In genomic region chr17:45230787-45231480, GRCh38 we compare ENCODE assay signal across 9 cellular contexts. TPM values are rescaled to one million over a fixed set of nuclear protein-coding genes. Genes with fewer than 3 reads are reported as not detected.
A peak's percentile ranks its signal among the peaks of the same experiment; 100 is the strongest.
DNase-seq lines count a peak whose midpoint lies in the region; ATAC-seq, FAIRE-seq and TF ChIP-seq lines count a peak whose summit lies in the region.
"Had no signal": no experiment of that assay in that cellular context is flagged by ENCODE, and none has a peak within 500 bp of the region (broad histone marks: within the 10 kb centered on the region; RNA-seq: fewer than 3 reads in every experiment).

No MANE protein-coding gene starts in this region.

- intact Hi-C loops in left ventricle myocardium inferior (cut with micrococcal nuclease): no loop called here

- no peaks in the 10 kb centered on the region for H3K27me3 Mint-ChIP-seq in activated CD4-positive, alpha-beta memory T cell treated with anti-CD3 and anti-CD28 coated beads, Interleukin-2, amount 10 ng/mL, durations not matched to agents 7 days and 5 days

- no peaks in the 10 kb centered on the region for H3K9me3 Mint-ChIP-seq in activated CD4-positive, alpha-beta memory T cell treated with anti-CD3 and anti-CD28 coated beads, Interleukin-2, amount 10 ng/mL, durations not matched to agents 7 days and 5 days

- H3K27ac Mint-ChIP-seq in activated CD4-positive, alpha-beta memory T cell treated with anti-CD3 and anti-CD28 coated beads, Interleukin-2, amount 10 ng/mL, durations not matched to agents 7 days and 5 days: peak overlapping the region; percentile 99

- H3K36me3 Mint-ChIP-seq in activated CD4-positive, alpha-beta memory T cell treated with anti-CD3 and anti-CD28 coated beads, Interleukin-2, amount 10 ng/mL, durations not matched to agents 7 days and 5 days (ENCODE audit: low read depth): peaks cover 77% of the 10 kb centered on the region

- no peak overlapping the region for H3K4me3 Mint-ChIP-seq in activated CD4-positive, alpha-beta memory T cell treated with anti-CD3 and anti-CD28 coated beads, Interleukin-2, amount 10 ng/mL, durations not matched to agents 7 days and 5 days

- ATAC-seq in HG02884 (IDR thresholded peaks at IDR 0.05; ENCODE audit: unreplicated experiment): no peak

- FAIRE-seq in RCC 7860 (lab: Jason Lieb, UNC): no peak

- H3K36me3 ChIP-seq in HEK293 (ENCODE audit: control insufficient read depth in 2 of 2, insufficient read depth in 1 of 2, low read length in 2 of 2) (no peaks in the 10 kb centered on the region), left ventricle myocardium inferior (no peaks in the 10 kb centered on the region)

- TF ChIP-seq CTCF in AG10803 (conservative IDR thresholded peaks at IDR 0.05; ENCODE audit: low read length) (no peak), HEK293 (tag by site-specific recombination; IDR thresholded peaks at IDR 0.05) (no peak), left ventricle myocardium inferior (IDR thresholded peaks at IDR 0.05; ENCODE audit: borderline replicate concordance) (no peak)

- peak; percentile 36 for DNase-seq in AG10803 (ENCODE audit: low read depth)
- no peak for DNase-seq in activated CD4-positive, alpha-beta memory T cell treated with anti-CD3 and anti-CD28 coated beads, Interleukin-2, amount 10 ng/mL, durations not matched to agents 7 days and 5 days
- DNase-seq in left ventricle myocardium inferior: peak; percentile 77
- no peak for DNase-seq in midbrain (lab: John Stamatoyannopoulos, UW)
- DNase-seq in RCC 7860 (ENCODE audit: low spot score): no peak
- no peak for DNase-seq in central memory CD4-positive, alpha-beta T cell
- DNase-seq: NCI-H226 had no signal

- H3K27ac ChIP-seq in HEK293 (ENCODE audit: extremely low read depth, low read depth, low read length): no peak overlapping the region
- H3K27ac ChIP-seq in left ventricle myocardium inferior (replicated peaks): peak overlapping the region; percentile 84

- H3K27me3 ChIP-seq in left ventricle myocardium inferior (ENCODE audit: low read depth): no peaks in the 10 kb centered on the region

- H3K4me1 ChIP-seq in HEK293 (ENCODE audit: control insufficient read depth, insufficient read depth, low read length) (no peaks in the 10 kb centered on the region; the same call in 1 of the 2 replicates), left ventricle myocardium inferior (peaks cover 60% of the 10 kb centered on the region)

- peaks cover 94% of the 10 kb centered on the region for H3K4me1 Mint-ChIP-seq in activated CD4-positive, alpha-beta memory T cell treated with anti-CD3 and anti-CD28 coated beads, Interleukin-2, amount 10 ng/mL, durations not matched to agents 7 days and 5 days

- CTCF ChIA-PET in HEK293 (lab: Yijun Ruan, JAX): interaction anchor here (0.6 to 11.7 kb wide), 15 partner anchors 11 to 195 kb away, joined by 3 to 192 read pairs (median 5); partner anchors contain the start of genes ACBD4, FMNL1 and HEXIM1
- CTCF ChIA-PET in activated CD4-positive, alpha-beta memory T cell treated with anti-CD3 and anti-CD28 coated beads, Interleukin-2, amount 10 ng/mL, durations not matched to agents 7 days and 5 days (lab: Charles Lee): interaction anchor here (0.7 to 11.8 kb wide), 7 partner anchors 10 to 155 kb away, joined by 3 to 197 read pairs (median 3); partner anchors contain the start of genes ACBD4 and FMNL1

- H3K9me3 ChIP-seq in HEK293 (ENCODE audit: control insufficient read depth, insufficient read depth, low read depth, low read length) (no peaks in the 10 kb centered on the region), left ventricle myocardium inferior (replicated peaks) (no peaks in the 10 kb centered on the region)

- POLR2A ChIA-PET in HEK293 (lab: Yijun Ruan, JAX): interaction anchor here (0.9 to 2.1 kb wide), 5 partner anchors 12 to 86 kb away, joined by 4 to 6 read pairs (median 4); partner anchors contain the start of genes HEXIM1, HEXIM2 and MAP3K14
- POLR2A ChIA-PET in activated CD4-positive, alpha-beta memory T cell treated with anti-CD3 and anti-CD28 coated beads, Interleukin-2, amount 10 ng/mL, durations not matched to agents 7 days and 5 days (lab: Charles Lee): interaction anchor here (1.3 to 15.7 kb wide), 6 partner anchors 10 to 179 kb away, joined by 3 to 528 read pairs (median 55); partner anchors contain the start of genes FMNL1, HEXIM1 and MAP3K14

- H3K4me3 ChIP-seq in AG10803 (ENCODE audit: low read length) (no peak overlapping the region), HEK293 (ENCODE audit: low read depth, low read length) (no peak overlapping the region), left ventricle myocardium inferior (no peak overlapping the region)

TF ChIP-seq in HEK293, 187 proteins besides CTCF, POLR2A, EP300 and RAD21:
- TF ChIP-seq GLIS1 (tag by site-specific recombination; IDR thresholded peaks at IDR 0.05) (peak; percentile 15; the same call in 1 of the 2 replicates), ZNF530 (tag by site-specific recombination; IDR thresholded peaks at IDR 0.05; ENCODE audit: low read depth) (no peak), ZIC2 (tag by site-specific recombination; IDR thresholded peaks at IDR 0.05) (0 out of 2 replicates have a peak, but pooled peaks have one; percentile 17)

RNA-seq across cellular contexts. Expression of gene FMNL1, which starts 9.2 kb away (rescaled TPM):
- 100 to 1,000 TPM; 465 to 477 TPM for total RNA-seq in activated CD4-positive, alpha-beta memory T cell treated with anti-CD3 and anti-CD28 coated beads, Interleukin-2, amount 10 ng/mL, durations not matched to agents 7 days and 5 days
- total RNA-seq in left ventricle myocardium inferior: 8.7 TPM

RNA-seq across cellular contexts. Expression of gene SPATA32, which starts 31.0 kb away (rescaled TPM):
- total RNA-seq in activated CD4-positive, alpha-beta memory T cell treated with anti-CD3 and anti-CD28 coated beads, Interleukin-2, amount 10 ng/mL, durations not matched to agents 7 days and 5 days: under 1 TPM; 0.20 to 0.23 TPM
- total RNA-seq in left ventricle myocardium inferior: not detected

Comparison
In these comparisons a context has a peak if more than half of its experiments do, and no peak if none do; other contexts are left out.
1. DNase-seq: peak in AG10803 (single experiment) and left ventricle myocardium inferior (single experiment); none in activated CD4-positive, alpha-beta memory T cell treated with anti-CD3 and anti-CD28 coated beads, Interleukin-2, amount 10 ng/mL, durations not matched to agents 7 days and 5 days (single experiment), midbrain (single experiment), RCC 7860 (single experiment) and central memory CD4-positive, alpha-beta T cell (single experiment).
2. RNA of gene FMNL1, which starts 9.2 kb away (total RNA-seq): 465 to 477 TPM in activated CD4-positive, alpha-beta memory T cell treated with anti-CD3 and anti-CD28 coated beads, Interleukin-2, amount 10 ng/mL, durations not matched to agents 7 days and 5 days; 8.7 TPM in left ventricle myocardium inferior (single experiment); every median in the first group is over 10 times any median in the second.